8 cellular contexts compared by ENCODE assay signal in genomic region chr6:28252507-28252975, GRCh38. TPM values are rescaled to one million over a fixed set of nuclear protein-coding genes. Genes with fewer than 3 reads are reported as not detected.
DNase-seq lines count a peak whose midpoint lies in the region; ATAC-seq and TF ChIP-seq lines count a peak whose summit lies in the region.

No MANE protein-coding gene starts in this region.

- no peak for TF ChIP-seq POLR2A in body of pancreas (IDR thresholded peaks at IDR 0.05)

- peak overlapping the region; percentile 40 to 95 (median 64) for H3K27ac Mint-ChIP-seq in IgD-negative memory B cell

- no peaks in the 10 kb centered on the region for H3K9me3 ChIP-seq in body of pancreas
- H3K9me3 ChIP-seq in lung (ENCODE audit: control insufficient read depth in 2 of 2, insufficient read depth in 1 of 2, low read length in 1 of 2): no peaks in the 10 kb centered on the region

- peak overlapping the region; percentile 97 to 100 (median 100) for H3K4me3 Mint-ChIP-seq in IgD-negative memory B cell

- intact Hi-C loops in body of pancreas (cut with DNase I): loop anchor here (10.0 kb wide), 1 partner anchor 128 kb away; the partner anchor contains the start of gene ZSCAN16

- no peak for TF ChIP-seq CTCF in body of pancreas (IDR thresholded peaks at IDR 0.05)
- no peak for TF ChIP-seq CTCF in lung (IDR thresholded peaks at IDR 0.05; ENCODE audit: control extremely low read depth, extremely low read depth)

- H3K27me3 ChIP-seq in body of pancreas (no peaks in the 10 kb centered on the region), lung (ENCODE audit: control insufficient read depth, insufficient read depth) (no peaks in the 10 kb centered on the region)

- H3K27ac ChIP-seq in body of pancreas: peak overlapping the region in 1 of 4 donors; percentile 54
- H3K27ac ChIP-seq in lung (ENCODE audit: low read depth in 1 of 2, low read length in 1 of 2): peak overlapping the region in 1 of 2 donors; percentile 34

- DNase-seq in NCI-H146 treated with DMSO at 0.1 percent for 48 hours (lab: John Stamatoyannopoulos, UW; ENCODE audit: unreplicated experiment): peak; percentile 23
- DNase-seq in NCI-H146 (lab: John Stamatoyannopoulos, UW): no peak
- DNase-seq in body of pancreas: no peak
- no peak for DNase-seq in lung (ENCODE audit: low spot score)
- DNase-seq in cortex of kidney (lab: John Stamatoyannopoulos, UW): no peak
- no peak for DNase-seq in inferior parietal cortex (ENCODE audit: extremely low spot score)
- no peak for DNase-seq in GOT3 (lab: John Stamatoyannopoulos, UW)

- WGBS in body of pancreas, 2 donors: 23 to 30% methylated on average over 3 of the region's 3 CpGs
- 24 to 28% methylated on average over 3 of the region's 3 CpGs for WGBS in lung, 2 donors

- peaks cover 0 to 3% (median 0%) of the 10 kb centered on the region in 3 donors for H3K9me3 Mint-ChIP-seq in IgD-negative memory B cell

- H3K27me3 Mint-ChIP-seq in IgD-negative memory B cell: peaks cover 3% of the 10 kb centered on the region

- H3K4me1 ChIP-seq in body of pancreas (peaks cover 14% of the 10 kb centered on the region), lung (ENCODE audit: control insufficient read depth in 2 of 2, insufficient read depth in 2 of 2, low read length in 2 of 2) (peaks cover 11% of the 10 kb centered on the region in 2 donors)

- H3K36me3 Mint-ChIP-seq in IgD-negative memory B cell: peaks cover 6% of the 10 kb centered on the region

- ATAC-seq in body of pancreas: peak; percentile 11
- no peak for ATAC-seq in lung (ENCODE audit: insufficient read depth, low FRiP score)

- H3K4me1 Mint-ChIP-seq in IgD-negative memory B cell: peaks cover 14 to 22% (median 16%) of the 10 kb centered on the region in 3 donors

- H3K36me3 ChIP-seq in body of pancreas (replicated peaks in 1 of 2; ENCODE audit: insufficient read depth in 1 of 2, low read depth in 2 of 2) (peaks cover 0 to 2% of the 10 kb centered on the region in 2 donors), lung (ENCODE audit: control insufficient read depth in 2 of 2, insufficient read depth in 2 of 2, low read length in 2 of 2) (peaks cover 0 to 8% of the 10 kb centered on the region in 2 donors)

- peak overlapping the region; percentile 80 to 93 for H3K4me3 ChIP-seq in body of pancreas
- peak overlapping the region; percentile 17 for H3K4me3 ChIP-seq in lung

RNA-seq across cellular contexts. Expression of gene ZKSCAN4, which starts 0.5 kb away (rescaled TPM):
- polyA plus RNA-seq in IgD-negative memory B cell (3.4 TPM), lung (1 to 10 TPM; 2.3 to 2.6 TPM)
- total RNA-seq in body of pancreas (1 to 10 TPM; 2.3 to 2.6 TPM), lung (1 to 10 TPM; 5.8 to 8.2 TPM)

RNA-seq across cellular contexts. Expression of gene NKAPL, which starts 6.6 kb away (rescaled TPM):
- polyA plus RNA-seq in IgD-negative memory B cell (0.18 TPM), lung (1 to 10 TPM in 1 of 2 donors, under 1 TPM in 1; 0.81 to 1.4 TPM)
- total RNA-seq in body of pancreas (under 1 TPM in 1 of 2 donors, not detected in 1; 0.52 TPM), lung (1 to 10 TPM in 1 of 2 donors, under 1 TPM in 1; 0.85 to 1.1 TPM)

RNA-seq across cellular contexts. Expression of gene ZSCAN26, which starts 14.4 kb away (rescaled TPM):
- polyA plus RNA-seq in IgD-negative memory B cell (21.6 TPM), lung (1 to 10 TPM; 4.6 to 6.4 TPM)
- total RNA-seq in body of pancreas (10 to 100 TPM in 1 of 2 donors, 1 to 10 TPM in 1; 8.2 to 22.8 TPM), lung (10 to 100 TPM in 1 of 2 donors, 1 to 10 TPM in 1; 7.8 to 31.1 TPM)

RNA-seq across cellular contexts. Expression of gene ZSCAN9, which starts 27.5 kb away (rescaled TPM):
- polyA plus RNA-seq in IgD-negative memory B cell: 10.9 TPM
- total RNA-seq in body of pancreas: 10 to 100 TPM in 1 of 2 donors, 1 to 10 TPM in 1; 9.1 to 10.9 TPM
- 10 to 100 TPM in 1 of 2 donors, 1 to 10 TPM in 1; 9.4 to 16.8 TPM for total RNA-seq in lung
- polyA plus RNA-seq in lung: 1 to 10 TPM; 7.2 to 8.9 TPM

RNA-seq across cellular contexts. Expression of gene PGBD1, which starts 28.8 kb away (rescaled TPM):
- polyA plus RNA-seq in IgD-negative memory B cell: 0.64 TPM
- total RNA-seq in body of pancreas: 1 to 10 TPM in 1 of 2 donors, under 1 TPM in 1; 0.66 to 2.3 TPM
- 1 to 10 TPM; 3.9 to 5.8 TPM for total RNA-seq in lung
- polyA plus RNA-seq in lung: 1 to 10 TPM; 1.8 to 2.4 TPM
